Comparison of ENCODE assay signal across 10 cellular contexts in the genomic region with DNA sequence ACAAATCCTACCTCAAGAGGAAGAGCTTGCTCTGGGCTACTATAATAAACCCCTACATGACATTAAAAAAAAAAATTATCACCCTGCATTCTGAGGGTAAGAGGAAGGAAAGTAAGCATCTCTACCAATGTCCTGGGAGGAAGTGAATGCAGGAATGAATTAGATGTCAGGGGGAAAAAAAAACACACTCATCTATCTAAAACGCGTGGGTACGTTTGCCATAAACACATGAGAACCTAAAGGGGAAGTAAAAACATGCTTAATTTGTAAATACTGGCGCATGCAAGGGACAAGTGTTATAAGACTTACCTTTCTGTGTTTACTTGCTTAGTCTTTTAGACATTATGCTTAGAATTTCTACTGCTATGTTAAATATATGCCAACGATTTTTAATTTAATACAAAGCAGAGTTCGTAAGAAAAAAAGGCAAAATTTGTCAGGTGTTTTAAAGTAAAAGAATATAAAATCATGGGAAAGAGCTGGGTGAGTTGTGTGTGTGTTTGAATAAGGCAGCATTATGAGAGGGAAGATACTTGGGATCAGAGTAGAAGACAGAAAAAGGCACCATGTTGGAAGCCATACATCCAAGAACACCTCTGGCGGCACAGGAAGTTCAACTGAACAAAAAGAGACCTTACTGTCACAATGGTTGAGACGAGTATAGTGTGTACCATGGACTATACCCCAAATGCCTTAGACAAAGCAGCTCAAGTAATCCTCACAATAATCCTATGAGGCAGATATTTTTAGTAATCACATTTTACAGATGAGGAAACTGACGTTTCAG. TPM values are rescaled to one million over a fixed set of nuclear protein-coding genes. Genes with fewer than 3 reads are reported as not detected.
DNase-seq lines count a peak whose midpoint lies in the region; ATAC-seq and TF ChIP-seq lines count a peak whose summit lies in the region.
"Had no signal": no experiment of that assay in that cellular context is flagged by ENCODE, and none has a peak within 500 bp of the region (broad histone marks: within the 10 kb centered on the region; RNA-seq: fewer than 3 reads in every experiment).

No MANE protein-coding gene starts in this region.

- intact Hi-C loops in activated CD4-positive, alpha-beta T cell treated with anti-CD3 and anti-CD28 coated beads for 36 hours (cut with DNase I, micrococcal nuclease) = loop anchor here (5.0 to 10.0 kb wide), 2 partner anchors 73 to 351 kb away; a partner anchor contains a TSS
- intact Hi-C loops in psoas muscle (cut with DNase I) = loop anchor here in 1 of 2 donors (5.0 kb wide), 1 partner anchor 82 kb away; a partner anchor contains a TSS

- 81 to 87% (median 85%) methylated on average over 9 of the region's 9 CpGs for WGBS in psoas muscle, 3 donors

- no peak for TF ChIP-seq CTCF in NB4 (IDR thresholded peaks at IDR 0.05; ENCODE audit: low read depth, low read length)
- no peak for TF ChIP-seq CTCF in psoas muscle (IDR thresholded peaks at IDR 0.05)

- H3K36me3 ChIP-seq in duodenal mucosa (ENCODE audit: control insufficient read depth in 1 of 2, insufficient read depth in 2 of 2, low read length in 2 of 2) (no peaks in the 10 kb centered on the region), psoas muscle (ENCODE audit: insufficient read depth in 1 of 2, low read depth in 1 of 2) (no peaks in the 10 kb centered on the region)

- POLR2A ChIA-PET in activated CD4-positive, alpha-beta T cell treated with anti-CD3 and anti-CD28 coated beads for 36 hours (lab: Charles Lee) = interaction anchor here (0.7 kb wide), 1 partner anchor 264 kb away, joined by 3 read pairs; no protein-coding TSS in a partner anchor

- H3K9ac ChIP-seq in duodenal mucosa (ENCODE audit: low read depth in 1 of 2, low read length in 2 of 2) = no peak overlapping the region

- H3K27ac Mint-ChIP-seq in activated CD4-positive, alpha-beta T cell treated with anti-CD3 and anti-CD28 coated beads for 36 hours = peak overlapping the region; percentile 60

- H3K4me1 ChIP-seq in duodenal mucosa (ENCODE audit: control insufficient read depth in 1 of 2, insufficient read depth in 2 of 2, low read length in 2 of 2) (peaks cover 11 to 24% of the 10 kb centered on the region in 2 donors), psoas muscle (peaks cover 12% of the 10 kb centered on the region)
- H3K4me1 ChIP-seq: foreskin keratinocyte had no signal

- peaks cover 27% of the 10 kb centered on the region for H3K36me3 Mint-ChIP-seq in activated CD4-positive, alpha-beta T cell treated with anti-CD3 and anti-CD28 coated beads for 36 hours (ENCODE audit: low read depth)

- no peak for TF ChIP-seq POLR2A in NB4 (IDR thresholded peaks at IDR 0.05; ENCODE audit: extremely low read depth, insufficient read length)

- no peak overlapping the region for H3K27ac ChIP-seq in duodenal mucosa (ENCODE audit: low read depth, low read length)
- H3K27ac ChIP-seq in psoas muscle = no peak overlapping the region

- H3K9me3 Mint-ChIP-seq in activated CD4-positive, alpha-beta T cell treated with anti-CD3 and anti-CD28 coated beads for 36 hours (ENCODE audit: low read depth) = peaks cover 4% of the 10 kb centered on the region

- H3K27me3 ChIP-seq in duodenal mucosa (ENCODE audit: control insufficient read depth in 1 of 2, insufficient read depth in 2 of 2, low read length in 2 of 2) = no peaks in the 10 kb centered on the region
- H3K27me3 ChIP-seq in psoas muscle (ENCODE audit: insufficient read depth in 3 of 3, low read length in 2 of 3) = no peaks in the 10 kb centered on the region
- H3K27me3 ChIP-seq: foreskin keratinocyte had no signal

- CTCF ChIA-PET in activated CD4-positive, alpha-beta T cell treated with anti-CD3 and anti-CD28 coated beads for 36 hours (lab: Charles Lee) = interaction anchor here (0.6 kb wide), 1 partner anchor 46 kb away, joined by 3 read pairs; no protein-coding TSS in a partner anchor

- no peak overlapping the region for H3K4me3 Mint-ChIP-seq in activated CD4-positive, alpha-beta T cell treated with anti-CD3 and anti-CD28 coated beads for 36 hours

- H3K9me3 ChIP-seq in duodenal mucosa (ENCODE audit: control insufficient read depth in 1 of 2, low read length in 2 of 2) (no peaks in the 10 kb centered on the region), psoas muscle (no peaks in the 10 kb centered on the region)

- DNase-seq in activated CD4-positive, alpha-beta T cell treated with anti-CD3 and anti-CD28 coated beads for 36 hours = no peak
- DNase-seq in activated CD4-positive, alpha-beta T cell treated with anti-CD3 and anti-CD28 coated beads, Interleukin-2, amount 50 U/mL, for 1 hour = no peak
- DNase-seq in NB4 (ENCODE audit: low read depth) (peak; percentile 43), psoas muscle (no peak), HK-2 (ENCODE audit: unreplicated experiment) (no peak), NCI-H146 treated with DMSO at 0.1 percent for 48 hours (lab: John Stamatoyannopoulos, UW; ENCODE audit: unreplicated experiment) (no peak)
- DNase-seq in activated effector memory CD4-positive, alpha-beta T cell treated with Interleukin-2 at 50 U/mL for 16 hours = no peak
- DNase-seq: foreskin keratinocyte, NCI-H1048 had no signal

- H3K4me3 ChIP-seq in NB4 (ENCODE audit: low read depth, low read length) (peak overlapping the region; percentile 81), duodenal mucosa (ENCODE audit: low read depth in 1 of 2, low read length in 2 of 2) (peak overlapping the region; percentile 21 to 92), psoas muscle (peak overlapping the region; percentile 92)

- H3K27me3 Mint-ChIP-seq in activated CD4-positive, alpha-beta T cell treated with anti-CD3 and anti-CD28 coated beads for 36 hours = no peaks in the 10 kb centered on the region

- H3K4me1 Mint-ChIP-seq in activated CD4-positive, alpha-beta T cell treated with anti-CD3 and anti-CD28 coated beads for 36 hours = peaks cover 45% of the 10 kb centered on the region

- ATAC-seq in activated CD4-positive, alpha-beta T cell treated with anti-CD3 and anti-CD28 coated beads for 36 hours = no peak
- no peak for ATAC-seq in psoas muscle

RNA-seq across cellular contexts. Expression of a gene that starts 1.5 kb away (rescaled TPM):
- total RNA-seq in activated CD4-positive, alpha-beta T cell treated with anti-CD3 and anti-CD28 coated beads for 36 hours = 10 to 100 TPM; 25.3 to 27.9 TPM
- 1 to 10 TPM; 2.8 to 3.5 (median 3.1) TPM for total RNA-seq in psoas muscle
- 1 to 10 TPM; 1.5 to 9.2 (median 2.8) TPM for polyA plus RNA-seq in psoas muscle

RNA-seq across cellular contexts. Expression of a gene that starts 1.8 kb away (rescaled TPM):
- under 1 TPM; 0.25 TPM for total RNA-seq in activated CD4-positive, alpha-beta T cell treated with anti-CD3 and anti-CD28 coated beads for 36 hours
- under 1 TPM in 1 of 4 donors, not detected in 3; 0.21 TPM for total RNA-seq in psoas muscle
- under 1 TPM; 0.12 to 0.75 (median 0.17) TPM for polyA plus RNA-seq in psoas muscle

RNA-seq across cellular contexts. Expression of a gene that starts 48.0 kb away (rescaled TPM):
- total RNA-seq in activated CD4-positive, alpha-beta T cell treated with anti-CD3 and anti-CD28 coated beads for 36 hours = under 1 TPM; 0.46 to 0.66 TPM
- under 1 TPM in 3 of 4 donors, not detected in 1; 0.21 to 0.32 (median 0.26) TPM for total RNA-seq in psoas muscle
- under 1 TPM; 0.13 to 0.34 (median 0.22) TPM for polyA plus RNA-seq in psoas muscle

RNA-seq across cellular contexts. Expression of a gene that starts 54.5 kb away (rescaled TPM):
- 10 to 100 TPM; 17.5 to 22.9 TPM for total RNA-seq in activated CD4-positive, alpha-beta T cell treated with anti-CD3 and anti-CD28 coated beads for 36 hours
- total RNA-seq in psoas muscle = 10 to 100 TPM; 17.7 to 56.6 (median 29.7) TPM
- 10 to 100 TPM; 17.1 to 32.2 (median 28.9) TPM for polyA plus RNA-seq in psoas muscle

RNA-seq across cellular contexts. Expression of a gene that starts 54.7 kb away (rescaled TPM):
- total RNA-seq in activated CD4-positive, alpha-beta T cell treated with anti-CD3 and anti-CD28 coated beads for 36 hours = 10 to 100 TPM; 11.7 to 18.2 TPM
- total RNA-seq in psoas muscle = 10 to 100 TPM; 29.2 to 57.5 (median 36.7) TPM
- polyA plus RNA-seq in psoas muscle = 10 to 100 TPM; 17.4 to 28.5 (median 24.4) TPM

Comparison
In these comparisons a context has a peak if more than half of its experiments do, and no peak if none do; other contexts are left out.
1. RNA of a gene that starts 1.5 kb away (total RNA-seq): 25.3 to 27.9 TPM in activated CD4-positive, alpha-beta T cell treated with anti-CD3 and anti-CD28 coated beads for 36 hours; 2.8 to 3.5 TPM in psoas muscle; every median in the first group is over 4 times any median in the second.
2. Peak in every context shown above with its lines, with median percentiles within 50 percentile points of each other: H3K4me3 ChIP-seq.